In the genomic region with DNA sequence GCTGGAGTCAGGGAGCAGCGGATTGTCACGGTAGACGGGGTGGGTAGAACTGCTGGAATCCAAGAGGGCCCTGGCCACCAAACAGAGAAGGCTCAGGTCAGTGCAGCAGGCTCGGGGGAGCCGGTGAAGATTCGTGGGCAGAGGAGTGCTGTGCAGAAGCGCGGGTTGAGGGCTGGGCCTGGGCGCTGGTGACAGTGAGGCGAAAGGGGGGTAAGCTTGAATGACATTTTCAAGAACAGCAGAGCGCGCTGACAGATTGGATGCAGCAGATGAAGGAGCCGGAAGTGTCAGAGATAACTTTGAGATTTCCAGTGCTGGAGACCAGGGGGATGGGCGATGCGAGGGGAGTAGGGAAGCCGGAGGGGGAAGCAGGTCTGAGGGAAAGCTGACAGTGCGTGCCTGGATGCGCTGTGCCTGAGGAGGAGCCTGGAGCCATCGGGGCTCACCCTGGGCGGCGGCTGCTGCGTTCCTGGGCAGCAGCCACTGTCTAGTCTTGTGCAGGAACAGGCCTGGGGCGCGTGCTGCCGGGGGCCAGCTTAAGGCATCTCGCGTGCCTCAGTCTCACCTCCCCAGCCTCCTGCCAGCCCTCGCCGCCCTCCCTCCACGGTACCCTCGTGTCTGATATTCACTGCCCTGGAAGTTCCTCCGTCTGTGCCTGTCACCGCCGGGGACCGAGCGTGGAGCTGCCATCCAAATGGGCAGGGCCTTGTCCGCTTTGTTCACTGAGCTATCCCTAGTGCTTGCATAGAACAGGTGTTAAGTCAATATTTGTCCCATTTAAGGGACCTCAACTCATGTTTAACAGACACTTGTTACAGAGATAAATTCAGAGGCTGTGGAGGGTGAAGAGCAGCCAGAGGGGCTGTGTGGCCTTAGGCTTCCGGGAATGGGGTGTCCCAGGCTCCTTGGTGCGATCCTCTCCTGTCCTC, we compare ENCODE assay signal across 13 cellular contexts. TPM values are rescaled to one million over a fixed set of nuclear protein-coding genes. Genes with fewer than 3 reads are reported as not detected.
DNase-seq lines count a peak whose midpoint lies in the region; ATAC-seq and TF ChIP-seq lines count a peak whose summit lies in the region.
"Had no signal": no experiment of that assay in that cellular context is flagged by ENCODE, and none has a peak within 500 bp of the region (broad histone marks: within the 10 kb centered on the region; RNA-seq: fewer than 3 reads in every experiment).

No MANE protein-coding gene starts in this region.

- H4K8ac ChIP-seq in neuronal stem cell (ENCODE audit: low read depth, low read length): no peak overlapping the region

- peak overlapping the region; percentile 17 for H3K23ac ChIP-seq in neuronal stem cell (ENCODE audit: low read depth, low read length, poor library complexity)

- POLR2A ChIA-PET in GM10248 (lab: Yijun Ruan, JAX): no interaction called here

- H3K4me3 ChIP-seq in neuronal stem cell (ENCODE audit: low read length in 2 of 2): no peak overlapping the region

- peaks cover 0 to 28% (median 12%) of the 10 kb centered on the region in 3 experiments for H3K27me3 ChIP-seq in neuronal stem cell (ENCODE audit: control insufficient read depth in 3 of 3, insufficient read depth in 3 of 3, low read depth in 1 of 3, low read length in 3 of 3)

- in situ Hi-C loops in GM13976 (cut with MboI; ENCODE audit: low sequenced_read_pairs, unreplicated experiment): loop anchor here (25.0 kb wide), 2 partner anchors 596 to 671 kb away; partner anchors contain the start of gene TECTA

- no peak overlapping the region for H3K4ac ChIP-seq in neuronal stem cell (ENCODE audit: low read length)

- TF ChIP-seq CTCF in GM13976 (IDR thresholded peaks at IDR 0.05; ENCODE audit: borderline replicate concordance, control extremely low read depth, extremely low read depth, insufficient read depth, missing control alignments) (no peak), GM10248 (IDR thresholded peaks at IDR 0.05; ENCODE audit: control extremely low read depth, extremely low read depth, low read depth, missing control alignments) (no peak)

- H2BK12ac ChIP-seq in neuronal stem cell (ENCODE audit: low read length): no peak overlapping the region

- peak overlapping the region; percentile 24 for H2BK15ac ChIP-seq in neuronal stem cell (ENCODE audit: low read length)

- CTCF ChIA-PET in GM10248 (lab: Yijun Ruan, JAX): interaction anchor here (12.1 kb wide), 1 partner anchor 168 kb away, joined by 124 read pairs; no protein-coding TSS in a partner anchor

- H3K36me3 ChIP-seq in neuronal stem cell (replicated peaks in 1 of 2; ENCODE audit: control insufficient read depth in 2 of 2, insufficient read depth in 2 of 2, low read length in 2 of 2): no peaks in the 10 kb centered on the region

- intact Hi-C loops in left ventricle myocardium superior (cut with micrococcal nuclease): loop anchor here (10.0 kb wide), 1 partner anchor 428 kb away; no protein-coding TSS in a partner anchor

- H2AFZ ChIP-seq in neuronal stem cell (ENCODE audit: low read length): peak overlapping the region; percentile 54

- H4K91ac ChIP-seq in neuronal stem cell (ENCODE audit: low read depth, low read length, poor library complexity): no peak overlapping the region

- H3K4me2 ChIP-seq in neuronal stem cell (ENCODE audit: insufficient read depth, low read length, poor library complexity, severe bottlenecking): no peak overlapping the region

- H3K9ac ChIP-seq in neuronal stem cell (ENCODE audit: low read depth, low read length, poor library complexity): no peak overlapping the region

- no peaks in the 10 kb centered on the region for H3K9me3 ChIP-seq in neuronal stem cell (replicated peaks in 1 of 2; ENCODE audit: control insufficient read depth in 2 of 2, insufficient read depth in 1 of 2, low read depth in 1 of 2, low read length in 2 of 2)

- ATAC-seq in left ventricle myocardium superior (peak; percentile 55), GM18873 (IDR thresholded peaks at IDR 0.05; ENCODE audit: low FRiP score, unreplicated experiment) (no peak)
- ATAC-seq: stimulated activated naive CD8-positive, alpha-beta T cell treated with anti-CD3 and anti-CD28 coated beads, Interleukin-15, Interleukin-2, amounts not matched to agents 100 U/mL and 50 U/mL, for 24 hours had no signal

- H2BK5ac ChIP-seq in neuronal stem cell (ENCODE audit: low read length): no peak overlapping the region

- DNase-seq in GM13976 (ENCODE audit: low spot score) (peak; percentile 24), NCI-H82 treated with DMSO at 0.1 percent for 48 hours (lab: John Stamatoyannopoulos, UW; ENCODE audit: unreplicated experiment) (peak; percentile 61), left ventricle myocardium superior (no peak), neuronal stem cell (ENCODE audit: low spot score) (no peak), cerebellum (ENCODE audit: low spot score) (no peak), GM10248 (ENCODE audit: extremely low spot score) (no peak), NCI-H1694 treated with DMSO at 0.1 percent for 48 hours (lab: John Stamatoyannopoulos, UW) (no peak)
- DNase-seq: activated CD4-positive, alpha-beta T cell treated with anti-CD3 and anti-CD28 coated beads, Interleukin-2, amount 10 ng/mL, durations not matched to agents 7 days and 5 days; HFFc6; NCI-H446; stimulated activated naive CD8-positive, alpha-beta T cell treated with anti-CD3 and anti-CD28 coated beads, Interleukin-15, Interleukin-2, amounts not matched to agents 100 U/mL and 50 U/mL, for 24 hours had no signal

- peak overlapping the region; percentile 92 for H3K18ac ChIP-seq in neuronal stem cell (ENCODE audit: low read length)

- H3K27ac ChIP-seq in neuronal stem cell (replicated peaks; ENCODE audit: low read length): no peak overlapping the region
- H3K27ac ChIP-seq: C4-2B had no signal

- no peak overlapping the region for H2BK120ac ChIP-seq in neuronal stem cell (ENCODE audit: low read depth, low read length)

- peak overlapping the region; percentile 91 for H3K14ac ChIP-seq in neuronal stem cell (ENCODE audit: low read length)

- H3K4me1 ChIP-seq in neuronal stem cell (ENCODE audit: control insufficient read depth in 2 of 2, insufficient read depth in 1 of 2, low read depth in 1 of 2, low read length in 2 of 2): peaks cover 13 to 26% of the 10 kb centered on the region in 2 donors

- no peaks in the 10 kb centered on the region for H3K79me1 ChIP-seq in neuronal stem cell (ENCODE audit: low read depth, low read length)

- H2AK5ac ChIP-seq in neuronal stem cell (ENCODE audit: low read depth, low read length): peak overlapping the region; percentile 17

- no CpG with 5 or more reads among the region's 39 CpGs for WGBS in neuronal stem cell (ENCODE audit: extremely low coverage in 2 of 2, insufficient read length in 2 of 2, insufficient replicate concordance in 1 of 2), 2 donors

RNA-seq across cellular contexts. Expression of gene GRIK4, which starts 5.2 kb away (rescaled TPM):
- total RNA-seq in left ventricle myocardium superior: 0.22 TPM
- 0.66 TPM for polyA plus RNA-seq in neuronal stem cell (2013, experiment 1 of 2)
- 0.66 TPM for polyA plus RNA-seq in neuronal stem cell (2013, experiment 2 of 2)
- total RNA-seq in cerebellum: 9.1 TPM
- total RNA-seq: activated CD4-positive, alpha-beta T cell treated with anti-CD3 and anti-CD28 coated beads, Interleukin-2, amount 10 ng/mL, durations not matched to agents 7 days and 5 days; HFFc6 had no signal

Comparison
In these comparisons a context has a peak if more than half of its experiments do, and no peak if none do; other contexts are left out.
1. DNase-seq: peak in GM13976 (single experiment) and NCI-H82 treated with DMSO at 0.1 percent for 48 hours (single experiment); none in left ventricle myocardium superior (single experiment), neuronal stem cell (single experiment), cerebellum (single experiment), GM10248 (single experiment) and NCI-H1694 treated with DMSO at 0.1 percent for 48 hours (single experiment).